ENCODE assay signal across 14 cellular contexts in the genomic region with DNA sequence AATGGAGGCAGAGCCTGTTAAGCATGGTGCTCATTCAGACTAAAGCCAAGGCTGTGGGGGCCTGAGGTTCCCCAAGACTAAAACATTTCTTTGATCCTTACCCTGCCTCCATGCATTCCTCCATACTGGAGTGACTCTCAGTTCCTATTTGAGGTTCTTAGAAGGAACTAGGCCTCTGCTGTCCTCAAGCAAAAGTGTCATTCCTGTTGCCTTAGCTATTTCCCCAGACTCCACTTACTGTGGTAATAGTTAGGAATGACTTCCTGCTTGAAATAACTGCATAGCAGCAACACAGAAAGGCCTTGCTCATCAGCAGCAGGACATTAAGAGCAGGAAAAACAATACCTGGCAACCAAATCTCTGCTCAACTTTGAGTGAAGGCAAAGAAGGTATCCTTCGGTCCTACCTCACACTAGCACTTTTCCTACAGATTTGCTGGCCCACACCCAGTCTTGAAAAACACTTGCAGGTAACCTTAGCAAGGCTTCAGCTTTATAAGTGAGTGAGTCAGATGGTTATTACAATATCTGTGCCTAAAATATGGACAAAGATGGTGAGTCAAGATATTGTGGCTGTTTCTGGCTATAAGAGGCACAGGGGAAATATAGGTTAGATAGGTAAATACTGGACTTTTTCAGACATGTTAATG. TPM values are rescaled to one million over a fixed set of nuclear protein-coding genes. Genes with fewer than 3 reads are reported as not detected.
A peak's percentile ranks its signal among the peaks of the same experiment; 100 is the strongest.
DNase-seq lines count a peak whose midpoint lies in the region; ATAC-seq and TF ChIP-seq lines count a peak whose summit lies in the region.
"Had no signal": no experiment of that assay in that cellular context is flagged by ENCODE, and none has a peak within 500 bp of the region (broad histone marks: within the 10 kb centered on the region; RNA-seq: fewer than 3 reads in every experiment).

No MANE protein-coding gene starts in this region.

- no peaks in the 10 kb centered on the region; the same call in 1 of the 2 replicates for H3K36me3 ChIP-seq in Caco-2 (ENCODE audit: control insufficient read depth, insufficient read depth, low read length)
- peaks cover 30% of the 10 kb centered on the region for H3K36me3 ChIP-seq in PC-3 (ENCODE audit: low read depth, low read length)
- H3K36me3 ChIP-seq in mesendoderm (ENCODE audit: control insufficient read depth, insufficient read depth, low read length): peaks cover 5% of the 10 kb centered on the region

- H4K20me1 ChIP-seq in PC-3 (ENCODE audit: low read length): no peaks in the 10 kb centered on the region; the same call in 1 of the 2 replicates

- H3K4me3 Mint-ChIP-seq in Caco-2 (ENCODE audit: unreplicated experiment): no peak overlapping the region
- H3K4me3 Mint-ChIP-seq: effector memory CD8-positive, alpha-beta T cell; H9 had no signal

- H3K79me2 ChIP-seq in PC-3 (ENCODE audit: low read length): no peaks in the 10 kb centered on the region
- H3K79me2 ChIP-seq in mesendoderm (ENCODE audit: control insufficient read depth, insufficient read depth, low read length): no peaks in the 10 kb centered on the region

- H2AK5ac ChIP-seq in mesendoderm (ENCODE audit: low read length): no peak overlapping the region

- H3K4ac ChIP-seq in mesendoderm (ENCODE audit: low read depth, low read length): no peak overlapping the region

- no peak overlapping the region for H3K18ac ChIP-seq in mesendoderm (ENCODE audit: low read length)

- no peak overlapping the region for H2BK15ac ChIP-seq in mesendoderm (replicated peaks; ENCODE audit: low read depth)

- H3K56ac ChIP-seq in mesendoderm (ENCODE audit: low read length): no peak overlapping the region

- BruUV-seq in Caco-2 (replicated peaks; lab: Mats Ljungman, UMichigan): no TSS peak
- BruUV-seq in PC-3 (replicated peaks; lab: Mats Ljungman, UMichigan): no TSS peak

- H3K9ac ChIP-seq in PC-3 (ENCODE audit: low read length) (no peak overlapping the region), mesendoderm (ENCODE audit: low read length) (no peak overlapping the region)

- CTCF ChIA-PET in Caco-2 (lab: Charles Lee): no interaction called here
- CTCF ChIA-PET in PC-3 (lab: Charles Lee): no interaction called here

- H3K27ac ChIP-seq in PC-3 (ENCODE audit: low read length) (peak overlapping the region; percentile 47), mesendoderm (ENCODE audit: low read depth, low read length) (peak overlapping the region; percentile 12)
- H3K27ac ChIP-seq: pancreas had no signal

- H2BK120ac ChIP-seq in mesendoderm (ENCODE audit: low read depth, low read length): no peak overlapping the region

- no peak overlapping the region for H4K8ac ChIP-seq in mesendoderm (ENCODE audit: low read depth, low read length)

- H2BK5ac ChIP-seq in mesendoderm (ENCODE audit: low read length): no peak overlapping the region

- H4K5ac ChIP-seq in mesendoderm (ENCODE audit: low read length): no peak overlapping the region

- H3F3A ChIP-seq in PC-3 (ENCODE audit: low read length, unreplicated experiment): no peaks in the 10 kb centered on the region

- no peaks in the 10 kb centered on the region for H3K9me2 ChIP-seq in PC-3 (replicated peaks; ENCODE audit: low read length)

- no peaks in the 10 kb centered on the region for H3K27me3 Mint-ChIP-seq in Caco-2 (ENCODE audit: insufficient read depth, unreplicated experiment)
- H3K27me3 Mint-ChIP-seq: effector memory CD8-positive, alpha-beta T cell had no signal

- intact Hi-C loops in Caco-2 (cut with micrococcal nuclease; ENCODE audit: unreplicated experiment) (loop anchor here (10.0 kb wide), 1 partner anchor 56 kb away; a partner anchor contains a TSS), PC-3 (cut with micrococcal nuclease) (no loop called here)

- no peak overlapping the region for H2AFZ ChIP-seq in PC-3 (ENCODE audit: low read length)

- ATAC-seq in PC-3: peak; percentile 87
- no peak for ATAC-seq in stimulated activated naive CD8-positive, alpha-beta T cell treated with anti-CD3 and anti-CD28 coated beads, Interleukin-15, Interleukin-2, amounts not matched to agents 100 U/mL and 50 U/mL, for 24 hours
- ATAC-seq: effector memory CD8-positive, alpha-beta T cell; left colon; pancreas had no signal

- H3K4me3 ChIP-seq in Caco-2 (ENCODE audit: low read depth, low read length): no peak overlapping the region
- H3K4me3 ChIP-seq in PC-3 (ENCODE audit: low read length): no peak overlapping the region
- H3K4me3 ChIP-seq in mesendoderm (ENCODE audit: low read length): no peak overlapping the region
- H3K4me3 ChIP-seq: pancreas had no signal

- H3K4me2 ChIP-seq in PC-3 (ENCODE audit: low read length) (no peak overlapping the region), mesendoderm (ENCODE audit: low read length) (no peak overlapping the region)

- peaks cover 63% of the 10 kb centered on the region for H3K36me3 Mint-ChIP-seq in Caco-2 (ENCODE audit: insufficient read depth, unreplicated experiment)

- peak overlapping the region; percentile 11 for H3K27ac Mint-ChIP-seq in Caco-2 (ENCODE audit: unreplicated experiment)

- H3K9me3 ChIP-seq in Caco-2: no peaks in the 10 kb centered on the region
- H3K9me3 ChIP-seq in PC-3 (ENCODE audit: low read length): no peaks in the 10 kb centered on the region
- H3K9me3 ChIP-seq: pancreas had no signal

- H3K4me1 ChIP-seq in Caco-2: peaks cover 21% of the 10 kb centered on the region
- peaks cover 23% of the 10 kb centered on the region for H3K4me1 ChIP-seq in PC-3 (ENCODE audit: insufficient read depth, low read length)
- H3K4me1 ChIP-seq in mesendoderm (ENCODE audit: control insufficient read depth, low read depth, low read length): no peaks in the 10 kb centered on the region
- H3K4me1 ChIP-seq: pancreas had no signal

- POLR2A ChIA-PET in Caco-2 (lab: Charles Lee): no interaction called here
- POLR2A ChIA-PET in PC-3 (lab: Charles Lee; ENCODE audit: unreplicated experiment): no interaction called here

- H3K4me1 Mint-ChIP-seq in Caco-2 (ENCODE audit: low read depth, unreplicated experiment): peaks cover 22% of the 10 kb centered on the region

- no peak overlapping the region for H3K23ac ChIP-seq in mesendoderm (ENCODE audit: low read length)

- H3K79me1 ChIP-seq in mesendoderm (ENCODE audit: low read length): no peaks in the 10 kb centered on the region

- H3K27me3 ChIP-seq in Caco-2 (replicated peaks; ENCODE audit: control insufficient read depth, insufficient read depth, low read length) (no peaks in the 10 kb centered on the region), PC-3 (ENCODE audit: low read length) (no peaks in the 10 kb centered on the region), mesendoderm (ENCODE audit: insufficient read depth, low read length, poor library complexity) (no peaks in the 10 kb centered on the region)
- H3K27me3 ChIP-seq: pancreas had no signal

- TF ChIP-seq CTCF in Caco-2 (IDR thresholded peaks at IDR 0.05; ENCODE audit: insufficient read depth in 1 of 2, low read depth in 1 of 2, low read length in 1 of 2, severe bottlenecking in 1 of 2, unreplicated experiment in 1 of 2): no peak
- TF ChIP-seq CTCF in PC-3 (conservative IDR thresholded peaks at IDR 0.05; ENCODE audit: low read depth, low read length): no peak

- DNase-seq in Caco-2: no peak
- peak; percentile 81 for DNase-seq in PC-3
- DNase-seq in dedifferentiated amniotic fluid mesenchymal stem cell (ENCODE audit: extremely low spot score): peak; percentile 43
- peak; percentile 81 for DNase-seq in mesendoderm
- no peak for DNase-seq in stimulated activated naive CD8-positive, alpha-beta T cell treated with anti-CD3 and anti-CD28 coated beads, Interleukin-15, Interleukin-2, amounts not matched to agents 100 U/mL and 50 U/mL, for 24 hours
- DNase-seq in HT-29 (ENCODE audit: low spot score): no peak
- no peak for DNase-seq in NCI-H1048 (lab: John Stamatoyannopoulos, UW)
- DNase-seq in NCI-H1930 (lab: John Stamatoyannopoulos, UW): no peak
- DNase-seq: activated effector memory CD4-positive, alpha-beta T cell treated with Interleukin-2 at 50 U/mL for 16 hours; effector memory CD8-positive, alpha-beta T cell; H9; left colon; NCI-H1105 treated with DMSO at 0.1 percent for 48 hours; pancreas had no signal

- H3K9me3 Mint-ChIP-seq in Caco-2 (ENCODE audit: unreplicated experiment): no peaks in the 10 kb centered on the region
- H3K9me3 Mint-ChIP-seq: effector memory CD8-positive, alpha-beta T cell; H9 had no signal

- WGBS in mesendoderm (ENCODE audit: extremely low coverage, insufficient coverage, low lambda C conversion rate): no CpG with 5 or more reads among the region's 1 CpG

RNA-seq across cellular contexts. Expression of a gene that starts 14.8 kb away (rescaled TPM):
- 41.7 and 43.5 TPM in 2 replicates for total RNA-seq in Caco-2 (2022)
- total RNA-seq in PC-3 (2014; rRNA removed): 52.7 TPM in 2 replicates
- polyA plus RNA-seq in mesendoderm (2013, experiment 1 of 2): 23.2 TPM
- polyA plus RNA-seq in mesendoderm (2013, experiment 2 of 2): 22.7 TPM
- 31.1 and 32.3 TPM in 2 replicates for total RNA-seq in HT-29 (2014; rRNA removed; shearing (Covaris generic))

RNA-seq across cellular contexts. Expression of a gene that starts 14.9 kb away (rescaled TPM):
- 277 and 320 TPM in 2 replicates for total RNA-seq in Caco-2 (2022)
- 642 and 885 TPM in 2 replicates for total RNA-seq in PC-3 (2014; rRNA removed)
- polyA plus RNA-seq in mesendoderm (2013, experiment 1 of 2): 881 TPM
- polyA plus RNA-seq in mesendoderm (2013, experiment 2 of 2): 871 TPM
- 412 and 429 TPM in 2 replicates for total RNA-seq in HT-29 (2014; rRNA removed; shearing (Covaris generic))

RNA-seq across cellular contexts. Expression of a gene that starts 41.0 kb away (rescaled TPM):
- total RNA-seq in Caco-2 (2022): 29.1 and 30.6 TPM in 2 replicates
- 26.0 and 29.4 TPM in 2 replicates for total RNA-seq in PC-3 (2014; rRNA removed)
- 16.5 TPM for polyA plus RNA-seq in mesendoderm (2013, experiment 1 of 2)
- 17.6 TPM for polyA plus RNA-seq in mesendoderm (2013, experiment 2 of 2)
- total RNA-seq in HT-29 (2014; rRNA removed; shearing (Covaris generic)): 22.0 and 32.5 TPM in 2 replicates

RNA-seq across cellular contexts. Expression of a gene that starts 52.0 kb away (rescaled TPM):
- total RNA-seq in Caco-2 (2022): 21.4 and 21.8 TPM in 2 replicates
- 14.2 and 16.8 TPM in 2 replicates for total RNA-seq in PC-3 (2014; rRNA removed)
- polyA plus RNA-seq in mesendoderm (2013, experiment 1 of 2): 15.9 TPM
- 16.9 TPM for polyA plus RNA-seq in mesendoderm (2013, experiment 2 of 2)
- total RNA-seq in HT-29 (2014; rRNA removed; shearing (Covaris generic)): 6.8 and 24.8 TPM in 2 replicates

Comparison
In these comparisons a context has a peak if more than half of its experiments do, and no peak if none do; other contexts are left out.
1. DNase-seq: peak in PC-3 (single experiment), dedifferentiated amniotic fluid mesenchymal stem cell (single experiment) and mesendoderm (single experiment); none in Caco-2 (0 of 2), stimulated activated naive CD8-positive, alpha-beta T cell treated with anti-CD3 and anti-CD28 coated beads, Interleukin-15, Interleukin-2, amounts not matched to agents 100 U/mL and 50 U/mL, for 24 hours (single experiment), HT-29 (single experiment), NCI-H1048 (single experiment) and NCI-H1930 (0 of 2).